ENCODE assay signal across 30 cellular contexts in the genomic region with DNA sequence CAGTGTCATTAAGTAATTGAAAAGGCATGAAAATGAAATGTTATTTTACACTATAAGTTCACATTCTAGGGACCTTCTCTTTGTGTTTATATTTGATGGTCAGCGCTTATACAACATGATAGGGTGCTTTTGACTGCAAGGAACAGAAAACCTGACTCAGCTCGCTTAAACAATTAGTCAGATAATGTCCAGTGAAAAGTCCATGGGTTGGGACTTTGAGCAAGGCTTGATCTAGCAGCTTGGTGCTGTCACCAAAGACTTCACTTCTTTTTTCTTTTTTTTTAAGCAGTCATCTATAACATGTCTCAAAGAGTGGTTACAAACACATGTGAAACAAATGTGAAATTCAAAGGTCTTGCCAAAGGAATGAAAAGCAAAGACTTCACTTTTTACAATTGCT.
"Had no signal": no experiment of that assay in that cellular context is flagged by ENCODE, and none has a peak within 500 bp of the region (broad histone marks: within the 10 kb centered on the region; RNA-seq: fewer than 3 reads in every experiment).

No MANE protein-coding gene starts in this region.

- DNase-seq: activated CD4-positive, alpha-beta T cell treated with anti-CD3 and anti-CD28 coated beads for 4 hours; activated CD4-positive, alpha-beta T cell treated with anti-CD3 and anti-CD28 coated beads, Interleukin-2, amount 50 U/mL, for 4 hours; activated effector memory CD4-positive, alpha-beta T cell treated with Interleukin-2 at 50 U/mL for 16 hours; activated naive CD4-positive, alpha-beta T cell treated with Interleukin-2 at 50 U/mL for 16 hours; activated T-cell treated with anti-CD3 and anti-CD28 coated beads for 4 hours; brain microvascular endothelial cell; dorsolateral prefrontal cortex; effector memory CD4-positive, alpha-beta T cell; foreskin melanocyte; hippocampal formation; kidney; left colon; naive B cell; nephron progenitor cell; ovary; stimulated activated CD4-positive, alpha-beta T cell treated with anti-CD3 and anti-CD28 coated beads, Interleukin-1b, Interleukin-23, amount 100 ng/mL, for 48 hours; stimulated activated naive B cell treated with anti-CD40 and anti-IgM and Interleukin-4, amounts not matched to agents 10 μg/mL and 1 μg/mL and 100 μg/mL, for 72 hours; stomach; T-helper 1 cell; thyroid gland had no signal

- H3K27me3 ChIP-seq: ascending aorta, brain microvascular endothelial cell, dorsolateral prefrontal cortex, neutrophil, ovary, stomach, thyroid gland had no signal

- H3K9me3 Mint-ChIP-seq: mesothelial cell of epicardium; naive B cell; nephron progenitor cell; stimulated activated naive B cell treated with anti-CD40 and anti-IgM and Interleukin-4, amounts not matched to agents 10 μg/mL and 1 μg/mL and 100 μg/mL, for 72 hours; T-helper 2 cell treated with Interferon-gamma antibody and Interleukin-4, amounts not matched to agents 5 μg/mL and 100 μg/mL, for 36 hours had no signal

- H3K9me3 ChIP-seq: ascending aorta, neutrophil, ovary, stomach, thyroid gland had no signal

- FAIRE-seq: kidney had no signal

- H3K36me3 Mint-ChIP-seq: activated naive CD8-positive, alpha-beta T cell; naive B cell; stimulated activated naive B cell treated with anti-CD40 and anti-IgM and Interleukin-4, amounts not matched to agents 10 μg/mL and 1 μg/mL and 100 μg/mL, for 72 hours had no signal

- H3K27me3 Mint-ChIP-seq: progenitor cell of endocrine pancreas; stimulated activated naive B cell treated with anti-CD40 and anti-IgM and Interleukin-4, amounts not matched to agents 10 μg/mL and 1 μg/mL and 100 μg/mL, for 72 hours had no signal

- ATAC-seq: esophagus mucosa; left colon; sciatic nerve; stimulated activated naive B cell treated with anti-CD40 and anti-IgM and Interleukin-4, amounts not matched to agents 10 μg/mL and 1 μg/mL and 100 μg/mL, for 72 hours had no signal

- H3K4me1 Mint-ChIP-seq: naive B cell; nephron progenitor cell; stimulated activated naive B cell treated with anti-CD40 and anti-IgM and Interleukin-4, amounts not matched to agents 10 μg/mL and 1 μg/mL and 100 μg/mL, for 72 hours had no signal

- H3K4me3 ChIP-seq: ascending aorta, coronary artery, dorsolateral prefrontal cortex, ovary, skin epidermis, stomach, thyroid gland had no signal

- H3K4me3 Mint-ChIP-seq: activated naive CD8-positive, alpha-beta T cell; mesothelial cell of epicardium; naive B cell; nephron progenitor cell; stimulated activated naive B cell treated with anti-CD40 and anti-IgM and Interleukin-4, amounts not matched to agents 10 μg/mL and 1 μg/mL and 100 μg/mL, for 72 hours; T-helper 2 cell treated with Interferon-gamma antibody and Interleukin-4, amounts not matched to agents 5 μg/mL and 100 μg/mL, for 36 hours had no signal

- H3K27ac Mint-ChIP-seq: activated naive CD8-positive, alpha-beta T cell; nephron progenitor cell; progenitor cell of endocrine pancreas; stimulated activated naive B cell treated with anti-CD40 and anti-IgM and Interleukin-4, amounts not matched to agents 10 μg/mL and 1 μg/mL and 100 μg/mL, for 72 hours; T-helper 2 cell treated with Interferon-gamma antibody and Interleukin-4, amounts not matched to agents 5 μg/mL and 100 μg/mL, for 36 hours had no signal

- H3K27ac ChIP-seq: ascending aorta, brain microvascular endothelial cell, coronary artery, dorsolateral prefrontal cortex, neutrophil, ovary, skin epidermis had no signal

- H3K36me3 ChIP-seq: neutrophil, ovary had no signal
